In the genomic region with DNA sequence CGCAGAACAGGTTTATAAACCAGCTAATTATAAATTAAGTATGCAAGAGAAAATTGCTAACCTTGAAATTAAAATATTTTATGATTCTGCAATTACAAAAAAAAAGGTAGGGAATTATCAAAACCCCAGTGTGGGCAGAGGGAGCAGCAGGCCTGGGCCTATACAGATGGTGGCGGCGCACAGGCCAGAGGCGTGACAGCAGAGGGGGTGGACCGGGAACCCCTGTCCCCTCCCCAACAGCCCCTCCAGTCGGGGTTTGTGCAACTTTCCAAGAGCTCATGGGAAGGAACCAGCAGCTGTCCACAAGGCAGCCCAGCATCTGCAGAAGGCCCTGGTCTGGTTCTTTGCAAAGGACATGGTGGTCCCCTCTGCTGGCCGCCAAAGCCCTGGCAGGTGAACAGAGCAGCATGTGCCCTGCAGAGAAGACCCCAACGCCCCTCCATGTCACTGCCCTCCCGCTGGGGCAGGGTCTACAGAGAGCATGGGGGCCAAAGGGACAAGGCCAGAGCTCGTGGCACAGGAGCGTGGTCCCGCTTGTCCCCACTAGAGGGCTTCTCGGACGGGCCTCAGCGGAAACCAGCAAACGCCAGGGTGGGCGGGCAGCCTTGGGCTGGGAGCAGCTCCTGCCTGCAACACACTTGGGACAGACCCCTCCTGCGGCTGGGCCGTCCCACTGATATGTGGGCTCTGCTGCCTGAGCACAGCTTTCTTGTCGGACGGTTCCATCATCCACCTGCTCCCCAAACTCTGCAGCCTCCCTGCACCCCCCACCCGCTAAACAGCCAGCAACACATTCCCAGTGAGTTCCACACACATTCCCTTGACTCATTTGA, we compare ENCODE assay signal across 8 cellular contexts.
DNase-seq lines count a peak whose midpoint lies in the region; ATAC-seq, FAIRE-seq and TF ChIP-seq lines count a peak whose summit lies in the region.
"Had no signal": no experiment of that assay in that cellular context is flagged by ENCODE, and none has a peak within 500 bp of the region (broad histone marks: within the 10 kb centered on the region; RNA-seq: fewer than 3 reads in every experiment).

No MANE protein-coding gene starts in this region.

- no peaks in the 10 kb centered on the region for H3K9me3 ChIP-seq in prostate gland

- 60% methylated on average over 22 of the region's 22 CpGs for WGBS in prostate gland

- no peaks in the 10 kb centered on the region for H3K4me1 Mint-ChIP-seq in activated CD4-positive, alpha-beta T cell treated with anti-CD3 and anti-CD28 coated beads, Interleukin-2, amount 10 ng/mL, durations not matched to agents 24 days and 14 days

- H3K9me3 Mint-ChIP-seq in activated CD4-positive, alpha-beta T cell treated with anti-CD3 and anti-CD28 coated beads, Interleukin-2, amount 10 ng/mL, durations not matched to agents 24 days and 14 days: no peaks in the 10 kb centered on the region

- H3K4me3 ChIP-seq in fibroblast of mammary gland (ENCODE audit: control insufficient read depth, low read depth, low read length) (no peak overlapping the region), prostate gland (no peak overlapping the region)

- no peak overlapping the region for H3K27ac ChIP-seq in prostate gland

- ATAC-seq in HG03460 (IDR thresholded peaks at IDR 0.05; ENCODE audit: unreplicated experiment): peak; percentile 68
- ATAC-seq in HG03378 (IDR thresholded peaks at IDR 0.05; ENCODE audit: unreplicated experiment): no peak

- no peak overlapping the region for H3K4me3 Mint-ChIP-seq in activated CD4-positive, alpha-beta T cell treated with anti-CD3 and anti-CD28 coated beads, Interleukin-2, amount 10 ng/mL, durations not matched to agents 24 days and 14 days
- H3K4me3 Mint-ChIP-seq: activated naive CD8-positive, alpha-beta T cell had no signal

- H3K36me3 Mint-ChIP-seq in activated CD4-positive, alpha-beta T cell treated with anti-CD3 and anti-CD28 coated beads, Interleukin-2, amount 10 ng/mL, durations not matched to agents 24 days and 14 days (ENCODE audit: low read depth): no peaks in the 10 kb centered on the region
- H3K36me3 Mint-ChIP-seq: activated naive CD8-positive, alpha-beta T cell had no signal

- H3K27ac Mint-ChIP-seq in activated CD4-positive, alpha-beta T cell treated with anti-CD3 and anti-CD28 coated beads, Interleukin-2, amount 10 ng/mL, durations not matched to agents 24 days and 14 days: no peak overlapping the region
- H3K27ac Mint-ChIP-seq: activated naive CD8-positive, alpha-beta T cell had no signal

- FAIRE-seq in GM18507 (lab: Jason Lieb, UNC): no peak

- DNase-seq in GM18507 (ENCODE audit: extremely low spot score, insufficient read length, low read depth) (peak; percentile 39), fibroblast of mammary gland (ENCODE audit: low read depth) (peak; percentile 34), prostate gland (ENCODE audit: low spot score) (no peak)
- peak; percentile 79 for DNase-seq in activated CD4-positive, alpha-beta T cell treated with anti-CD3 and anti-CD28 coated beads, Interleukin-2, amount 10 ng/mL, durations not matched to agents 24 days and 14 days
- DNase-seq in effector CD4-positive, alpha-beta T cell: no peak

- no peak for TF ChIP-seq POLR2A in prostate gland (IDR thresholded peaks at IDR 0.05)

- no peaks in the 10 kb centered on the region for H3K27me3 ChIP-seq in prostate gland (replicated peaks; ENCODE audit: insufficient read depth)

- intact Hi-C loops in activated CD4-positive, alpha-beta T cell treated with anti-CD3 and anti-CD28 coated beads, Interleukin-2, amount 10 ng/mL, durations not matched to agents 24 days and 14 days (cut with micrococcal nuclease): no loop called here
- intact Hi-C loops in prostate gland (cut with DNase I): no loop called here

- TF ChIP-seq CTCF in fibroblast of mammary gland (conservative IDR thresholded peaks at IDR 0.05; ENCODE audit: control insufficient read depth, insufficient read depth, low read depth, low read length): peak; percentile 54
- peak in 3 of 4 experiments; percentile 11 to 31 (median 27) for TF ChIP-seq CTCF in prostate gland (IDR thresholded peaks at IDR 0.05)

- H3K27me3 Mint-ChIP-seq in activated CD4-positive, alpha-beta T cell treated with anti-CD3 and anti-CD28 coated beads, Interleukin-2, amount 10 ng/mL, durations not matched to agents 24 days and 14 days: no peaks in the 10 kb centered on the region

- H3K36me3 ChIP-seq in prostate gland: no peaks in the 10 kb centered on the region

- H3K4me1 ChIP-seq in prostate gland (replicated peaks): no peaks in the 10 kb centered on the region

Comparison
In these comparisons a context has a peak if more than half of its experiments do, and no peak if none do; other contexts are left out.
1. DNase-seq: peak in GM18507 (single experiment), activated CD4-positive, alpha-beta T cell treated with anti-CD3 and anti-CD28 coated beads, Interleukin-2, amount 10 ng/mL, durations not matched to agents 24 days and 14 days (single experiment) and fibroblast of mammary gland (single experiment); none in prostate gland (single experiment) and effector CD4-positive, alpha-beta T cell (single experiment).